ENCODE assay signal across 8 cellular contexts in genomic region chr13:99200433-99201167, GRCh38. TPM values are rescaled to one million over a fixed set of nuclear protein-coding genes. Genes with fewer than 3 reads are reported as not detected.
DNase-seq lines count a peak whose midpoint lies in the region; ATAC-seq and TF ChIP-seq lines count a peak whose summit lies in the region.

UBAC2 (plus strand) TSS chr13:99200854; CDS start chr13:99200909, 55 bp downstream.

- H3K27ac ChIP-seq in GM23248 = peak within 1 kb of the TSS; percentile 90
- H3K27ac ChIP-seq in fibroblast of lung (ENCODE audit: insufficient read depth, low read length) = peak within 1 kb of the TSS; percentile 84

- H3K4me3 ChIP-seq in GM23248 (peak within 1 kb of the TSS; percentile 87), fibroblast of lung (replicated peaks in 1 of 4; ENCODE audit: control extremely low read depth in 1 of 4, insufficient read depth in 1 of 4, low read depth in 3 of 4, low read length in 4 of 4) (peak within 1 kb of the TSS; percentile 89 to 97 (median 94))

- peak; percentile 97 for DNase-seq in Daoy (ENCODE audit: low read depth)
- peak; percentile 97 for DNase-seq in GM23248
- DNase-seq in Kasumi-1 (lab: John Stamatoyannopoulos, UW) = peak; percentile 80 to 86
- peak; percentile 86 for DNase-seq in RPMI7951 (ENCODE audit: low read depth)
- peak; percentile 91 to 96 for DNase-seq in activated T-helper 1 cell treated with anti-CD3 and anti-CD28 coated beads, Interleukin-2, amount 50 U/mL, for 16 hours (ENCODE audit: low read depth in 1 of 2, low spot score in 1 of 2)
- DNase-seq in fibroblast of lung (ENCODE audit: low read depth in 2 of 2) = peak; percentile 86 to 93
- DNase-seq in natural killer cell = peak; percentile 95
- peak; percentile 94 for DNase-seq in stimulated activated naive CD4-positive, alpha-beta T cell treated with Interleukin-2 at 50 U/mL for 16 hours (lab: John Stamatoyannopoulos, UW)

- no peaks in the 10 kb centered on the region for H3K36me3 ChIP-seq in GM23248 (ENCODE audit: low read depth)
- no peaks in the 10 kb centered on the region for H3K36me3 ChIP-seq in fibroblast of lung (ENCODE audit: control insufficient read depth, insufficient read depth, low read length)

- H3K79me2 ChIP-seq in GM23248 (ENCODE audit: insufficient read depth) (peaks cover 46% of the 10 kb centered on the region), fibroblast of lung (ENCODE audit: control insufficient read depth, insufficient read depth, low read length) (peaks cover 28% of the 10 kb centered on the region)

- H3K9me3 ChIP-seq in GM23248 (ENCODE audit: low read depth) (no peaks in the 10 kb centered on the region), fibroblast of lung (ENCODE audit: control insufficient read depth, insufficient read depth, low read depth, low read length) (no peaks in the 10 kb centered on the region)

- peaks cover 13% of the 10 kb centered on the region for H3K4me1 ChIP-seq in GM23248 (ENCODE audit: insufficient read depth)
- H3K4me1 ChIP-seq in fibroblast of lung (ENCODE audit: control insufficient read depth, extremely low read depth, insufficient read depth, low read length) = no peaks in the 10 kb centered on the region

- H3K27me3 Mint-ChIP-seq in natural killer cell (ENCODE audit: low read depth in 2 of 2) = no peaks in the 10 kb centered on the region

- H3K9me3 Mint-ChIP-seq in natural killer cell = no peaks in the 10 kb centered on the region

- intact Hi-C loops in natural killer cell (cut with micrococcal nuclease) = loop anchor here (1.0 to 5.0 kb wide), 4 partner anchors 15 to 296 kb away; no protein-coding TSS in a partner anchor

- peak; percentile 83 to 93 (median 89) for ATAC-seq in natural killer cell

- H3K4me1 Mint-ChIP-seq in natural killer cell = peaks cover 53 to 60% of the 10 kb centered on the region in 2 donors

- TF ChIP-seq CTCF in fibroblast of lung (conservative IDR thresholded peaks at IDR 0.05 in 1 of 2, IDR thresholded peaks at IDR 0.05 in 1 of 2; ENCODE audit: low read depth in 1 of 2, low read length in 2 of 2) = no peak
- TF ChIP-seq CTCF in natural killer cell (IDR thresholded peaks at IDR 0.05) = no peak

- H3K27me3 ChIP-seq in GM23248 (replicated peaks; ENCODE audit: insufficient read depth) (no peaks in the 10 kb centered on the region), fibroblast of lung (ENCODE audit: control insufficient read depth, insufficient read depth, low read length) (no peaks in the 10 kb centered on the region)

- H3K27ac Mint-ChIP-seq in natural killer cell = peak within 1 kb of the TSS; percentile 92 to 96

- peak within 1 kb of the TSS; percentile 89 for H3K4me2 ChIP-seq in GM23248 (ENCODE audit: unreplicated experiment)
- H3K4me2 ChIP-seq in fibroblast of lung (ENCODE audit: extremely low read depth, insufficient read depth, low read length) = peak within 1 kb of the TSS; percentile 95

- peaks cover 23% of the 10 kb centered on the region for H3F3A ChIP-seq in GM23248 (ENCODE audit: insufficient read depth)

- H4K20me1 ChIP-seq in GM23248 (ENCODE audit: insufficient read depth) (no peaks in the 10 kb centered on the region), fibroblast of lung (ENCODE audit: control insufficient read depth, extremely low read depth, insufficient read depth, low read length) (no peaks in the 10 kb centered on the region)

- H3K9ac ChIP-seq in GM23248 (peak within 1 kb of the TSS; percentile 98), fibroblast of lung (ENCODE audit: insufficient read depth, low read length) (peak within 1 kb of the TSS; percentile 87)

- peak within 1 kb of the TSS; percentile 93 for H3K4me3 Mint-ChIP-seq in natural killer cell

- WGBS in GM23248 (ENCODE audit: low coverage in 1 of 2, low lambda C conversion rate in 2 of 2, missing lambda C conversion rate in 2 of 2), 2 experiments = 0 to 1% methylated on average over 55 to 64 of the region's 76 CpGs

- in situ Hi-C loops in GM23248 (cut with MboI) = no loop called here

- peak within 1 kb of the TSS; percentile 94 for H2AFZ ChIP-seq in GM23248
- H2AFZ ChIP-seq in fibroblast of lung (ENCODE audit: low read length) = peak within 1 kb of the TSS; percentile 95

- no peaks in the 10 kb centered on the region for H3K9me2 ChIP-seq in GM23248 (ENCODE audit: insufficient read depth)

- H3K36me3 Mint-ChIP-seq in natural killer cell = no peaks in the 10 kb centered on the region

RNA-seq across cellular contexts. Expression of gene UBAC2, which starts in this region (rescaled TPM):
- total RNA-seq in Daoy (2014; rRNA removed; shearing (Covaris generic)) = 20.9 and 24.2 TPM in 2 replicates
- 44.8 and 66.1 TPM in 2 replicates for total RNA-seq in GM23248 (2014; rRNA removed; shearing (Covaris generic))
- 95.9 and 96.5 TPM in 2 replicates for polyA plus RNA-seq in GM23248 (2016; fragmentation: Nextera tagmentation; extraction: Ambion mirVana)
- total RNA-seq in RPMI7951 (2014; rRNA removed; shearing (Covaris generic)) = 29.1 and 34.6 TPM in 2 replicates
- 29.5 and 32.4 TPM in 2 replicates for total RNA-seq in fibroblast of lung
- 58.3 and 87.4 TPM in 2 replicates for polyA plus RNA-seq in fibroblast of lung
- polyA plus RNA-seq in fibroblast of lung (2012) = 39.5 and 49.3 TPM in 2 replicates
- 21.9 and 23.2 TPM in 2 replicates for polyA minus RNA-seq in fibroblast of lung (ENCODE audit: low replicate concordance)
- 10 to 100 TPM; 50.6 to 59.1 (median 56.4) TPM for total RNA-seq in natural killer cell

Comparison
In these comparisons a context has a peak if more than half of its experiments do, and no peak if none do; other contexts are left out.
1. Peak in every context shown above with its lines: DNase-seq, ATAC-seq, H3K4me3 ChIP-seq and H3K27ac ChIP-seq.